In genomic region chr6:56073761-56074160, GRCh38 we compare ENCODE assay signal across 23 cellular contexts.
DNase-seq lines count a peak whose midpoint lies in the region; ATAC-seq and TF ChIP-seq lines count a peak whose summit lies in the region.
"Had no signal": no experiment of that assay in that cellular context is flagged by ENCODE, and none has a peak within 500 bp of the region (broad histone marks: within the 10 kb centered on the region; RNA-seq: fewer than 3 reads in every experiment).

No MANE protein-coding gene starts in this region.

- no peak for TF ChIP-seq CTCF in chondrocyte (IDR thresholded peaks at IDR 0.05)
- TF ChIP-seq CTCF in osteocyte (IDR thresholded peaks at IDR 0.05) = no peak
- no peak for TF ChIP-seq CTCF in body of pancreas (IDR thresholded peaks at IDR 0.05)
- no peak for TF ChIP-seq CTCF in stomach (IDR thresholded peaks at IDR 0.05)

- TF ChIP-seq POLR2A in body of pancreas (IDR thresholded peaks at IDR 0.05) (no peak), stomach (IDR thresholded peaks at IDR 0.05) (no peak)

- H3K27ac ChIP-seq in ACC112 (ENCODE audit: low read depth, low read length) = peak overlapping the region; percentile 96
- H3K27ac ChIP-seq in body of pancreas = no peak overlapping the region
- H3K27ac ChIP-seq in stomach = no peak overlapping the region
- H3K27ac ChIP-seq: HL-60, upper lobe of left lung had no signal

- H3K9me3 ChIP-seq in body of pancreas (no peaks in the 10 kb centered on the region), stomach (peaks cover 0 to 10% (median 2%) of the 10 kb centered on the region in 4 donors)
- H3K9me3 ChIP-seq: prostate gland had no signal

- H3K36me3 Mint-ChIP-seq in chondrocyte (ENCODE audit: low read depth) (peaks cover 13% of the 10 kb centered on the region), osteocyte (ENCODE audit: unreplicated experiment) (peaks cover 18% of the 10 kb centered on the region)
- H3K36me3 Mint-ChIP-seq: activated naive CD4-positive, alpha-beta T cell treated with anti-CD3 and anti-CD28 coated beads, Interleukin-2, amount 50 U/mL, for 24 hours had no signal

- DNase-seq in NCI-H82 (lab: John Stamatoyannopoulos, UW) (peak; percentile 69), chondrocyte (ENCODE audit: low spot score) (no peak), osteocyte (ENCODE audit: extremely low spot score, unreplicated experiment) (no peak), cortex of kidney (lab: John Stamatoyannopoulos, UW) (no peak), body of pancreas (no peak), stomach (no peak)
- DNase-seq: activated CD4-positive, alpha-beta T cell treated with anti-CD3 and anti-CD28 coated beads, Interleukin-2, amount 50 U/mL, for 48 hours; DMS153; GOT3; Karpas-422; left cardiac atrium; NCI-H1694; NCI-H510A treated with DMSO at 0.1 percent for 48 hours; stimulated activated CD8-positive, alpha-beta memory T cell treated with anti-CD3 and anti-CD28 coated beads, Interleukin-4, amount 100 ng/mL, for 48 hours; upper lobe of left lung had no signal

- no peaks in the 10 kb centered on the region for H3K79me2 ChIP-seq in ACC112 (ENCODE audit: control insufficient read depth, insufficient read depth, low read length, unreplicated experiment)

- intact Hi-C loops in body of pancreas (cut with DNase I) = no loop called here
- intact Hi-C loops in stomach (cut with DNase I; ENCODE audit: low total_unique reads) = no loop called here

- no peak for ATAC-seq in GM21381 (IDR thresholded peaks at IDR 0.05; ENCODE audit: unreplicated experiment)
- ATAC-seq in body of pancreas = no peak
- ATAC-seq: activated CD4-positive, CD25-positive, alpha-beta regulatory T cell treated with anti-CD3 and anti-CD28 coated beads, Interleukin-2, amount 50 U/mL, for 24 hours had no signal

- H2AFZ ChIP-seq in ACC112 (ENCODE audit: low read length, unreplicated experiment) = peak overlapping the region; percentile 16

- H3K27ac Mint-ChIP-seq in chondrocyte (ENCODE audit: unreplicated experiment) = peak overlapping the region; percentile 68
- peak overlapping the region; percentile 83 for H3K27ac Mint-ChIP-seq in osteocyte (ENCODE audit: unreplicated experiment)
- H3K27ac Mint-ChIP-seq: activated naive CD4-positive, alpha-beta T cell treated with anti-CD3 and anti-CD28 coated beads, Interleukin-2, amount 50 U/mL, for 24 hours; activated T-helper 2 cell treated with anti-CD3 and anti-CD28 coated beads, Interferon-gamma antibody, Interleukin-2, Interleukin-4, amounts not matched to agents 10 μg/mL and 5 μg/mL and 100 μg/mL, durations not matched to agents 14 hours and 24 hours and 36 hours had no signal

- H3K4me3 Mint-ChIP-seq in chondrocyte (ENCODE audit: unreplicated experiment) = no peak overlapping the region
- H3K4me3 Mint-ChIP-seq in osteocyte (ENCODE audit: unreplicated experiment) = no peak overlapping the region
- H3K4me3 Mint-ChIP-seq: activated naive CD4-positive, alpha-beta T cell treated with anti-CD3 and anti-CD28 coated beads, Interleukin-2, amount 50 U/mL, for 24 hours; central memory CD8-positive, alpha-beta T cell had no signal

- no peak for TF ChIP-seq EP300 in stomach (IDR thresholded peaks at IDR 0.05)

- H3K27me3 Mint-ChIP-seq in chondrocyte (ENCODE audit: low read depth) (no peaks in the 10 kb centered on the region), osteocyte (ENCODE audit: unreplicated experiment) (no peaks in the 10 kb centered on the region)
- H3K27me3 Mint-ChIP-seq: activated naive CD4-positive, alpha-beta T cell treated with anti-CD3 and anti-CD28 coated beads, Interleukin-2, amount 50 U/mL, for 24 hours; central memory CD8-positive, alpha-beta T cell had no signal

- H3K4me1 ChIP-seq in ACC112 (ENCODE audit: control insufficient read depth, insufficient read depth, low read length, unreplicated experiment) = peaks cover 19% of the 10 kb centered on the region
- no peaks in the 10 kb centered on the region for H3K4me1 ChIP-seq in body of pancreas
- no peaks in the 10 kb centered on the region for H3K4me1 ChIP-seq in stomach
- H3K4me1 ChIP-seq: prostate gland, upper lobe of left lung had no signal

- H3K9me3 Mint-ChIP-seq in chondrocyte (ENCODE audit: low read depth) (peaks cover 9% of the 10 kb centered on the region), osteocyte (ENCODE audit: unreplicated experiment) (peaks cover 11% of the 10 kb centered on the region)
- H3K9me3 Mint-ChIP-seq: activated T-helper 2 cell treated with anti-CD3 and anti-CD28 coated beads, Interferon-gamma antibody, Interleukin-2, Interleukin-4, amounts not matched to agents 10 μg/mL and 5 μg/mL and 100 μg/mL, durations not matched to agents 14 hours and 24 hours and 36 hours had no signal

- H3K36me3 ChIP-seq in ACC112 (ENCODE audit: insufficient read depth, low read length) (peaks cover 5% of the 10 kb centered on the region; the same call in 1 of the 2 replicates), body of pancreas (replicated peaks in 1 of 2; ENCODE audit: insufficient read depth in 1 of 2, low read depth in 2 of 2) (no peaks in the 10 kb centered on the region), stomach (no peaks in the 10 kb centered on the region)
- H3K36me3 ChIP-seq: prostate gland, upper lobe of left lung had no signal

- H3K27me3 ChIP-seq in ACC112 (ENCODE audit: insufficient read depth, low read length) = no peaks in the 10 kb centered on the region
- no peaks in the 10 kb centered on the region for H3K27me3 ChIP-seq in body of pancreas
- H3K27me3 ChIP-seq in stomach = no peaks in the 10 kb centered on the region
- H3K27me3 ChIP-seq: upper lobe of left lung had no signal

- H3K4me3 ChIP-seq in ACC112 (ENCODE audit: low read depth, low read length) (peak overlapping the region; percentile 48; the same call in 1 of the 2 replicates), body of pancreas (no peak overlapping the region), stomach (no peak overlapping the region)
- H3K4me3 ChIP-seq: prostate gland, upper lobe of left lung had no signal

- peaks cover 35% of the 10 kb centered on the region for H3K4me1 Mint-ChIP-seq in chondrocyte (ENCODE audit: low read depth)
- peaks cover 20% of the 10 kb centered on the region for H3K4me1 Mint-ChIP-seq in osteocyte (ENCODE audit: unreplicated experiment)
- H3K4me1 Mint-ChIP-seq: activated naive CD4-positive, alpha-beta T cell treated with anti-CD3 and anti-CD28 coated beads, Interleukin-2, amount 50 U/mL, for 24 hours; central memory CD8-positive, alpha-beta T cell had no signal
